2 cellular contexts compared by ENCODE assay signal in the genomic region with DNA sequence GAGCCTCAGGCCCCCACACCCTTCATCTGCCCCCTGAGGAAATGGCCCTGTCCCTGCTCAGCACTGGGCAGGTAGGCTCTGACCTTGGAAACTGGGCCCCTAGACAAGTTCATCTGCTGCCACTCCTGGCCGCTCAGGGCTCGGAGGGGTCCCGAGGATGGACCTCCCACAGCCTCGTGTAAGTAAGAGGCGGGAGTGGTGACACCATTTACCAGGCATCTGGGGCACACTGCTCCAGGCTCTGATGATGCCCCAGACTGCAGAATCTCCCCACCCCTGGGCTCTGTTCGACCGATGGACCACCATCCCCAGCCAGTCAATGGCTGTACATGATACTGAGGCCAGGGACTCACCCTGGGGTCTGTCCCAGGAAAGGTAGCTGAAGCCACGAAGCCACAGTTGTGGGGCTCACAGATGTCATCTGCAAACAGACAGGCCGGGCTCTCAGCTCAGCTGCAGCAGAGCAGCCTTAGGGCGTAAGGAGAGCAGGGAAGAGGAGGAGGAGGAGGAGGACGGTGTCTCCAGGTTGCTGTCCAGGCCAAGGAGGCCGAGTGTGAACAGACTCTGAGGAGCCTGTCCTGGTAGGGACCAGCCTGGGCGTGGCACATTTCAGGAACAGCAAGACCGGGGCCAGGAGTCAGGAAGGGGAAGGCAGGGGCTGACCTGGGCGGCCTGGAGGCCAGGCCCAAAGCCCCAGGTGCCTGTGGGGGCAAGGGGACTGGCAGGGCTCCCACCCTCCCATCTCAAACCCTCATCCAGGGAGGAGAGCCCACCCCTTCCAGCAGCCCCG.
TF ChIP-seq lines count a peak whose summit lies in the region.

No MANE protein-coding gene starts in this region.

TF ChIP-seq in IMR-90, 13 proteins besides CTCF, POLR2A, EP300 and RAD21:
- no peak for TF ChIP-seq MXI1 (IDR thresholded peaks at IDR 0.05; ENCODE audit: borderline replicate concordance, low read depth, low read length)

TF ChIP-seq in H1, 55 proteins besides CTCF, POLR2A, EP300 and RAD21:
- TF ChIP-seq HDAC2 (IDR thresholded peaks at IDR 0.05; ENCODE audit: borderline replicate concordance in 1 of 2, low read depth in 2 of 2, low read length in 2 of 2) (no peak), CEBPB (IDR thresholded peaks at IDR 0.05; ENCODE audit: low read depth, low read length) (no peak), EGR1 (IDR thresholded peaks at IDR 0.05; ENCODE audit: borderline replicate concordance, low read depth, low read length) (no peak), SP1 (IDR thresholded peaks at IDR 0.05; ENCODE audit: low read depth, low read length) (no peak), RNF2 (IDR thresholded peaks at IDR 0.05; ENCODE audit: borderline replicate concordance, low read depth, low read length, missing control alignments, poor library complexity, severe bottlenecking) (no peak), SIX5 (IDR thresholded peaks at IDR 0.05; ENCODE audit: low read depth, low read length) (no peak), MAFK (IDR thresholded peaks at IDR 0.05; ENCODE audit: low read depth, low read length) (no peak), KDM1A (IDR thresholded peaks at IDR 0.05; ENCODE audit: borderline replicate concordance, low read length) (no peak), SIRT6 (IDR thresholded peaks at IDR 0.05; ENCODE audit: low read length) (no peak), PHF8 (conservative IDR thresholded peaks at IDR 0.05; ENCODE audit: low read depth, low read length) (no peak), SP2 (IDR thresholded peaks at IDR 0.05; ENCODE audit: low read length) (no peak), NANOG (IDR thresholded peaks at IDR 0.05; ENCODE audit: insufficient read depth, low read depth, low read length, poor library complexity, severe bottlenecking) (no peak), CHD1 (IDR thresholded peaks at IDR 0.05; ENCODE audit: low read depth, low read length) (no peak), FOSL1 (IDR thresholded peaks at IDR 0.05; ENCODE audit: insufficient read depth, low read depth, low read length) (no peak), SP4 (IDR thresholded peaks at IDR 0.05; ENCODE audit: low read length) (no peak), RBBP5 (IDR thresholded peaks at IDR 0.05; ENCODE audit: borderline replicate concordance, low read depth, low read length) (no peak), JUN (IDR thresholded peaks at IDR 0.05; ENCODE audit: low read depth, low read length) (no peak), TEAD4 (IDR thresholded peaks at IDR 0.05; ENCODE audit: low read depth, low read length) (no peak)
